34 cellular contexts compared by ENCODE assay signal in the genomic region with DNA sequence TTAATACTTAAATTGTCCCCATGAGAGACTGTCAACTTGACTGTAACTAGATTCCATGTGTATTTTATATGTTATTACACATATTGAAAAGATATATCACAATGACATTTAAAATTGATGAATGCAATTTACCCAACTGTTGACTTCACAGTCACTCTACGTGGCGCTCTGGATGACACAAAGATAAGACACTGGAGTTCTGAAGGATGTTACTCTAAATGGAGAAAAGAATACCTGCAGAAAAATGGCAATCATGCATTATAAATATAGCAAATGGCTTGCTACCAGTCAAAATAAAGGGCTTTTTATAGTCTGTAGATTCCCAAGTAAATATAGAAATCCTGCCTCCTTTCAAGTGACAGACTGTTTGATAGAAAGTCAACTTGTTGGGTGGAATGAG.
"Had no signal": no experiment of that assay in that cellular context is flagged by ENCODE, and none has a peak within 500 bp of the region (broad histone marks: within the 10 kb centered on the region; RNA-seq: fewer than 3 reads in every experiment).

No MANE protein-coding gene starts in this region.

- H3K9me3 ChIP-seq: adrenal gland, body of pancreas, breast epithelium, MG63 had no signal

- H3K4me1 ChIP-seq: adrenal gland, body of pancreas, breast epithelium had no signal

- H3K9me3 Mint-ChIP-seq: activated naive CD8-positive, alpha-beta T cell treated with anti-CD3 and anti-CD28 coated beads for 36 hours; activated T-cell treated with anti-CD3 and anti-CD28 coated beads, Interleukin-2, amount 50 U/mL, for 4 hours; IgD-negative memory B cell; T-cell had no signal

- H3K27me3 Mint-ChIP-seq: activated CD4-positive, alpha-beta T cell treated with anti-CD3 and anti-CD28 coated beads, Interleukin-2, amount 10 ng/mL, durations not matched to agents 24 days and 14 days; activated naive CD8-positive, alpha-beta T cell treated with anti-CD3 and anti-CD28 coated beads for 36 hours; activated T-helper 17 cell treated with anti-CD3 and anti-CD28 coated beads, Interleukin-2, amount 50 U/mL, for 72 hours; T-cell had no signal

- H3K4me3 ChIP-seq: adrenal gland, body of pancreas, breast epithelium, MG63 had no signal

- H3K36me3 ChIP-seq: adrenal gland, breast epithelium, MG63, WERI-Rb-1 had no signal

- H3K27ac ChIP-seq: adrenal gland, body of pancreas, breast epithelium, RWPE1, WERI-Rb-1 had no signal

- H3K27me3 ChIP-seq: adrenal gland, body of pancreas, breast epithelium, MG63 had no signal

- ATAC-seq: activated CD8-positive, alpha-beta T cell treated with anti-CD3 and anti-CD28 coated beads, Interleukin-2, amount 10 ng/mL, durations not matched to agents 7 days and 5 days; activated T-cell treated with anti-CD3 and anti-CD28 coated beads, Interleukin-2, amount 50 U/mL, for 4 hours; activated T-helper 17 cell treated with anti-CD3 and anti-CD28 coated beads, Interleukin-2, amount 50 U/mL, for 72 hours; body of pancreas; PC-3; Right ventricle myocardium inferior; SK-N-SH treated with all-trans-retinoic acid at 6 μM for 48 hours; T-cell had no signal

- DNase-seq: activated CD4-positive, alpha-beta T cell treated with anti-CD3 and anti-CD28 coated beads for 1 hour; activated CD4-positive, alpha-beta T cell treated with anti-CD3 and anti-CD28 coated beads, Interleukin-2, amount 10 ng/mL, durations not matched to agents 24 days and 14 days; activated CD4-positive, alpha-beta T cell treated with anti-CD3 and anti-CD28 coated beads, Interleukin-2, amount 50 U/mL, for 48 hours; activated CD4-positive, CD25-positive, alpha-beta regulatory T cell; activated CD8-positive, alpha-beta T cell treated with anti-CD3 and anti-CD28 coated beads, Interleukin-2, amount 10 ng/mL, durations not matched to agents 7 days and 5 days; activated effector memory CD4-positive, alpha-beta T cell treated with anti-CD3 and anti-CD28 coated beads, Interleukin-2, amount 50 U/mL, for 16 hours; activated naive CD4-positive, alpha-beta T cell; activated naive CD4-positive, alpha-beta T cell treated with anti-CD3 and anti-CD28 coated beads, Interleukin-2, amount 50 U/mL, for 16 hours; activated naive CD8-positive, alpha-beta T cell treated with anti-CD3 and anti-CD28 coated beads for 36 hours; activated T-cell treated with anti-CD3 and anti-CD28 coated beads, Interleukin-2, amount 50 U/mL, for 4 hours; adrenal gland; body of pancreas; Kasumi-1; KG1; MG63; NCI-H1048; NCI-H1105 treated with DMSO at 0.1 percent for 48 hours; NCI-H1436; NCI-H1694; NCI-H1930; NCI-H2081 treated with DMSO at 0.1 percent for 48 hours; NCI-H345; NCI-H524 treated with DMSO at 0.1 percent for 48 hours; PC-3; SIG-M5; T-cell; T-helper 9 cell; WERI-Rb-1 had no signal

- H3K27ac Mint-ChIP-seq: activated CD8-positive, alpha-beta T cell treated with anti-CD3 and anti-CD28 coated beads, Interleukin-2, amount 10 ng/mL, durations not matched to agents 7 days and 5 days; activated naive CD8-positive, alpha-beta T cell treated with anti-CD3 and anti-CD28 coated beads for 36 hours; activated T-helper 17 cell treated with anti-CD3 and anti-CD28 coated beads, Interleukin-2, amount 50 U/mL, for 72 hours; IgD-negative memory B cell; T-cell had no signal

- H3K4me3 Mint-ChIP-seq: activated CD4-positive, alpha-beta T cell treated with anti-CD3 and anti-CD28 coated beads, Interleukin-2, amount 10 ng/mL, durations not matched to agents 24 days and 14 days; activated CD8-positive, alpha-beta T cell treated with anti-CD3 and anti-CD28 coated beads, Interleukin-2, amount 10 ng/mL, durations not matched to agents 7 days and 5 days; activated naive CD8-positive, alpha-beta T cell treated with anti-CD3 and anti-CD28 coated beads for 36 hours; activated T-cell treated with anti-CD3 and anti-CD28 coated beads, Interleukin-2, amount 50 U/mL, for 4 hours; activated T-helper 17 cell treated with anti-CD3 and anti-CD28 coated beads, Interleukin-2, amount 50 U/mL, for 72 hours; IgD-negative memory B cell; T-cell had no signal

- H3K36me3 Mint-ChIP-seq: T-cell had no signal
